Comparison of ENCODE assay signal across 8 cellular contexts in genomic region chr1:171484760-171485374, GRCh38. TPM values are rescaled to one million over a fixed set of nuclear protein-coding genes. Genes with fewer than 3 reads are reported as not detected.
DNase-seq lines count a peak whose midpoint lies in the region; ATAC-seq, FAIRE-seq and TF ChIP-seq lines count a peak whose summit lies in the region.

No MANE protein-coding gene starts in this region.

- H3K27me3 ChIP-seq in PC-9 (ENCODE audit: insufficient read depth, low read depth) (no peaks in the 10 kb centered on the region), esophagus (ENCODE audit: control insufficient read depth in 1 of 2, insufficient read depth in 2 of 2, low read length in 2 of 2) (no peaks in the 10 kb centered on the region)

- no peaks in the 10 kb centered on the region for H3K9me3 ChIP-seq in PC-9 (ENCODE audit: insufficient read depth, low read depth)
- H3K9me3 ChIP-seq in esophagus (ENCODE audit: control insufficient read depth in 2 of 2, insufficient read depth in 1 of 2, low read depth in 1 of 2, low read length in 1 of 2) = no peaks in the 10 kb centered on the region

- H2AFZ ChIP-seq in PC-9 = peak overlapping the region; percentile 85

- no peak; the same call in 1 of the 2 replicates for TF ChIP-seq CTCF in PC-9 (conservative IDR thresholded peaks at IDR 0.05)
- no peak for TF ChIP-seq CTCF in omental fat pad (IDR thresholded peaks at IDR 0.05)

- intact Hi-C loops in PC-9 (cut with micrococcal nuclease; ENCODE audit: unreplicated experiment) = loop anchor here (10.0 kb wide), 2 partner anchors 100 to 170 kb away; partner anchors contain the start of gene FMO4

- H3F3A ChIP-seq in PC-9 (ENCODE audit: insufficient read depth, low read depth) = no peaks in the 10 kb centered on the region

- H3K4me2 ChIP-seq in PC-9 = peak overlapping the region; percentile 76

- 23 to 25% methylated on average over 6 of the region's 6 CpGs for WGBS in esophagus, 2 donors

- no TSS peak for BruUV-seq in PC-9 (replicated peaks; lab: Mats Ljungman, UMichigan)

- ATAC-seq in GM18858 (IDR thresholded peaks at IDR 0.05; ENCODE audit: unreplicated experiment) = peak; percentile 56
- ATAC-seq in HG02981 (IDR thresholded peaks at IDR 0.05; ENCODE audit: unreplicated experiment) = peak; percentile 53
- ATAC-seq in omental fat pad (ENCODE audit: low FRiP score) = peak; percentile 68

- CTCF ChIA-PET in PC-9 (lab: Charles Lee) = interaction anchor here (0.8 kb wide), 1 partner anchor 233 kb away, joined by 3 read pairs; no protein-coding TSS in a partner anchor

- DNase-seq in PC-9 (no peak), omental fat pad (ENCODE audit: low spot score) (no peak), kidney tubule cell (ENCODE audit: low spot score) (no peak), COLO829 (ENCODE audit: low spot score) (no peak)

- FAIRE-seq in A204.1 (lab: Jason Lieb, UNC) = peak; percentile 11

- peak overlapping the region; percentile 95 for H3K27ac ChIP-seq in PC-9
- H3K27ac ChIP-seq in esophagus (ENCODE audit: low read depth in 2 of 2, low read length in 1 of 2) = peak overlapping the region; percentile 73 to 99

- peaks cover 45% of the 10 kb centered on the region for H3K79me2 ChIP-seq in PC-9 (ENCODE audit: low read depth)

- POLR2A ChIA-PET in PC-9 (lab: Charles Lee; ENCODE audit: unreplicated experiment) = interaction anchor here (0.5 to 0.6 kb wide), 3 partner anchors 11 to 1559 kb away, joined by 3 to 11 read pairs (median 4); no protein-coding TSS in a partner anchor

- H3K36me3 ChIP-seq in PC-9 (ENCODE audit: low read depth) (peaks cover 9% of the 10 kb centered on the region; the same call in 1 of the 2 replicates), esophagus (ENCODE audit: control insufficient read depth in 2 of 2, insufficient read depth in 2 of 2, low read length in 1 of 2) (no peaks in the 10 kb centered on the region)

- peaks cover 37% of the 10 kb centered on the region for H4K20me1 ChIP-seq in PC-9 (ENCODE audit: insufficient read depth)

- H3K4me1 ChIP-seq in PC-9 (replicated peaks; ENCODE audit: insufficient read depth) (peaks cover 18% of the 10 kb centered on the region), esophagus (ENCODE audit: control insufficient read depth in 2 of 2, insufficient read depth in 2 of 2, low read length in 1 of 2) (no peaks in the 10 kb centered on the region)

- no peaks in the 10 kb centered on the region for H3K9me2 ChIP-seq in PC-9 (ENCODE audit: insufficient read depth)

- H3K4me3 ChIP-seq in PC-9 (peak overlapping the region; percentile 96), esophagus (ENCODE audit: low read depth in 1 of 2, low read length in 2 of 2) (peak overlapping the region; percentile 52 to 97)

RNA-seq across cellular contexts. Expression of gene PRRC2C, which starts 0.5 kb away (rescaled TPM):
- 99.2 and 136 TPM in 2 replicates for total RNA-seq in PC-9 (2021)
- polyA plus RNA-seq in esophagus = 10 to 100 TPM; 29.3 to 30.4 TPM
- 100 to 1,000 TPM in 2 of 4 donors, 10 to 100 TPM in 2; 83.9 to 130 (median 97.2) TPM for total RNA-seq in omental fat pad
